Comparison of ENCODE assay signal across 26 cellular contexts in genomic region chr4:175330652-175331051, GRCh38.
DNase-seq lines count a peak whose midpoint lies in the region; ATAC-seq lines count a peak whose summit lies in the region.
"Had no signal": no experiment of that assay in that cellular context is flagged by ENCODE, and none has a peak within 500 bp of the region (broad histone marks: within the 10 kb centered on the region; RNA-seq: fewer than 3 reads in every experiment).

No MANE protein-coding gene starts in this region.

- H3K4me1 ChIP-seq in right cardiac atrium (ENCODE audit: control insufficient read depth, insufficient read depth, low read length): no peaks in the 10 kb centered on the region
- H3K4me1 ChIP-seq: ascending aorta, gastrocnemius medialis, stomach had no signal

- WGBS in right cardiac atrium: 81% methylated on average over 2 of the region's 2 CpGs

- DNase-seq in EH (ENCODE audit: low read depth) (peak; percentile 57), MG63 (peak; percentile 41), amniotic epithelial cell (ENCODE audit: low read depth) (peak; percentile 48), fibroblast of the conjunctiva (ENCODE audit: low read depth) (peak; percentile 8), NCI-H526 (lab: John Stamatoyannopoulos, UW) (no peak), right cardiac atrium (no peak), RKO (ENCODE audit: low spot score) (no peak)
- DNase-seq: activated CD4-positive, alpha-beta T cell treated with anti-CD3 and anti-CD28 coated beads, Interleukin-2, amount 50 U/mL, for 4 hours; activated CD4-positive, CD25-positive, alpha-beta regulatory T cell; cerebellar nuclear complex; gastrocnemius medialis; KG1; mucosa of descending colon; NCI-H1436 treated with DMSO at 0.1 percent for 48 hours; NCI-H526 treated with DMSO at 0.1 percent for 48 hours; nephron progenitor cell; ovary; stimulated activated CD4-positive, alpha-beta T cell treated with anti-CD3 and anti-CD28 coated beads, Interleukin-15, amount 100 ng/mL, for 24 hours; stomach; T-helper 9 cell; tibial artery had no signal

- H3K27me3 ChIP-seq in MG63: no peaks in the 10 kb centered on the region
- H3K27me3 ChIP-seq in right cardiac atrium (ENCODE audit: control insufficient read depth, insufficient read depth): no peaks in the 10 kb centered on the region
- H3K27me3 ChIP-seq: ascending aorta, gastrocnemius medialis, ovary, stomach, tibial artery had no signal

- no peak overlapping the region for H3K27ac ChIP-seq in right cardiac atrium (ENCODE audit: low read length)
- H3K27ac ChIP-seq: ascending aorta, epithelial cell of prostate, gastrocnemius medialis, ovary, stomach, tibial artery had no signal

- ATAC-seq in right cardiac atrium (no peak), HG03378 (IDR thresholded peaks at IDR 0.05; ENCODE audit: unreplicated experiment) (no peak)
- ATAC-seq: activated naive CD4-positive, alpha-beta T cell treated with anti-CD3 and anti-CD28 coated beads, Interleukin-2, amount 50 U/mL, for 72 hours; gastrocnemius medialis; mucosa of descending colon; Right ventricle myocardium inferior had no signal

- intact Hi-C loops in right cardiac atrium (cut with DNase I): no loop called here

- H3K4me3 ChIP-seq in MG63 (no peak overlapping the region), right cardiac atrium (ENCODE audit: low read length) (no peak overlapping the region)
- H3K4me3 ChIP-seq: ascending aorta, gastrocnemius medialis, mucosa of descending colon, ovary, stomach, tibial artery had no signal

- no peaks in the 10 kb centered on the region for H3K9me3 ChIP-seq in MG63
- no peaks in the 10 kb centered on the region for H3K9me3 ChIP-seq in right cardiac atrium (ENCODE audit: control insufficient read depth, low read length)
- H3K9me3 ChIP-seq: ascending aorta, gastrocnemius medialis, ovary, stomach, tibial artery had no signal

- H3K36me3 ChIP-seq in MG63: no peaks in the 10 kb centered on the region
- H3K36me3 ChIP-seq: ascending aorta, gastrocnemius medialis, ovary, stomach, tibial artery had no signal

Comparison
In these comparisons a context has a peak if more than half of its experiments do, and no peak if none do; other contexts are left out.
1. DNase-seq: peak in EH (single experiment), MG63 (single experiment), amniotic epithelial cell (single experiment) and fibroblast of the conjunctiva (single experiment); none in NCI-H526 (0 of 2), right cardiac atrium (0 of 3) and RKO (single experiment).